In genomic region chr13:49213997-49214916, GRCh38 we compare ENCODE assay signal across 15 cellular contexts. TPM values are rescaled to one million over a fixed set of nuclear protein-coding genes. Genes with fewer than 3 reads are reported as not detected.
DNase-seq lines count a peak whose midpoint lies in the region; ATAC-seq and TF ChIP-seq lines count a peak whose summit lies in the region.
"Had no signal": no experiment of that assay in that cellular context is flagged by ENCODE, and none has a peak within 500 bp of the region (broad histone marks: within the 10 kb centered on the region; RNA-seq: fewer than 3 reads in every experiment).

No MANE protein-coding gene starts in this region.

- peaks cover 7% of the 10 kb centered on the region for H3K9me3 Mint-ChIP-seq in activated B cell treated with CpG ODN at 0.5 μM for 24 hours
- peaks cover 0 to 15% (median 2%) of the 10 kb centered on the region in 11 donors for H3K9me3 Mint-ChIP-seq in naive thymus-derived CD4-positive, alpha-beta T cell
- H3K9me3 Mint-ChIP-seq in CD4-positive, alpha-beta memory T cell = peaks cover 0 to 3% (median 0%) of the 10 kb centered on the region in 8 donors

- H3K4me3 Mint-ChIP-seq in activated B cell treated with CpG ODN at 0.5 μM for 24 hours = no peak overlapping the region
- H3K4me3 Mint-ChIP-seq in naive thymus-derived CD4-positive, alpha-beta T cell = peak overlapping the region in 4 of 10 donors; percentile 5 to 55 (median 30)
- no peak overlapping the region for H3K4me3 Mint-ChIP-seq in CD4-positive, alpha-beta memory T cell

- intact Hi-C loops in activated B cell treated with CpG ODN at 0.5 μM for 24 hours (cut with micrococcal nuclease) = loop anchor here (2.0 kb wide), 1 partner anchor 67 kb away; no protein-coding TSS in a partner anchor
- intact Hi-C loops in naive thymus-derived CD4-positive, alpha-beta T cell (cut with micrococcal nuclease) = loop anchor here in 1 of 2 donors (2.0 kb wide), 1 partner anchor 33 kb away; the partner anchor contains the start of gene CDADC1
- intact Hi-C loops in CD4-positive, alpha-beta memory T cell (cut with micrococcal nuclease) = loop anchor here (2.0 kb wide), 1 partner anchor 67 kb away; no protein-coding TSS in a partner anchor

- no peak overlapping the region for H3K4me3 ChIP-seq in HUES48 (ENCODE audit: low read depth, low read length)
- no peak overlapping the region for H3K4me3 ChIP-seq in naive thymus-derived CD4-positive, alpha-beta T cell (ENCODE audit: low read length)
- H3K4me3 ChIP-seq in CD4-positive, alpha-beta memory T cell (ENCODE audit: low read length in 2 of 2) = no peak overlapping the region
- H3K4me3 ChIP-seq: ovary, SK-N-MC, testis had no signal

- H3K27ac ChIP-seq in HUES48 (ENCODE audit: low read depth, low read length) = peak overlapping the region; percentile 21
- H3K27ac ChIP-seq in naive thymus-derived CD4-positive, alpha-beta T cell (ENCODE audit: low read depth, low read length) = no peak overlapping the region
- H3K27ac ChIP-seq in CD4-positive, alpha-beta memory T cell (ENCODE audit: low read depth, low read length) = no peak overlapping the region
- H3K27ac ChIP-seq: ovary, SK-N-MC, testis had no signal

- peaks cover 18% of the 10 kb centered on the region for H3K4me1 ChIP-seq in HUES48 (ENCODE audit: control insufficient read depth, insufficient read depth, low read length)
- H3K4me1 ChIP-seq in naive thymus-derived CD4-positive, alpha-beta T cell (ENCODE audit: control insufficient read depth in 2 of 2, insufficient read depth in 2 of 2, low read length in 2 of 2) = peaks cover 4 to 8% of the 10 kb centered on the region in 2 donors
- H3K4me1 ChIP-seq in CD4-positive, alpha-beta memory T cell (ENCODE audit: insufficient read depth, low read length) = peaks cover 11% of the 10 kb centered on the region

- H3K9ac ChIP-seq in HUES48 (ENCODE audit: low read depth, low read length) = no peak overlapping the region

- CTCF ChIA-PET in activated B cell treated with CpG ODN at 0.5 μM for 24 hours (lab: Charles Lee) = interaction anchor here (0.6 to 1.2 kb wide), 2 partner anchors 34 to 66 kb away, joined by 3 to 8 read pairs; partner anchors contain the start of gene CDADC1
- CTCF ChIA-PET in naive thymus-derived CD4-positive, alpha-beta T cell (lab: Charles Lee) = interaction anchor here (0.5 to 1.0 kb wide), 5 partner anchors 34 to 121 kb away, joined by 3 to 4 read pairs (median 3); no protein-coding TSS in a partner anchor
- CTCF ChIA-PET in CD4-positive, alpha-beta memory T cell (lab: Charles Lee; ENCODE audit: partially characterized antibody) = interaction anchor here (0.7 to 4.4 kb wide), 10 partner anchors 8 to 104 kb away, joined by 3 to 36 read pairs (median 5); partner anchors contain the start of gene CDADC1

- ATAC-seq in activated B cell treated with CpG ODN at 0.5 μM for 24 hours (ENCODE audit: low read depth) (no peak), GM21723 (IDR thresholded peaks at IDR 0.05; ENCODE audit: unreplicated experiment) (no peak)
- ATAC-seq in naive thymus-derived CD4-positive, alpha-beta T cell = no peak

- no peaks in the 10 kb centered on the region for H3K9me3 ChIP-seq in HUES48 (ENCODE audit: control insufficient read depth, insufficient read depth, low read length)
- no peaks in the 10 kb centered on the region for H3K9me3 ChIP-seq in naive thymus-derived CD4-positive, alpha-beta T cell (ENCODE audit: control insufficient read depth in 2 of 3, low read length in 3 of 3)
- H3K9me3 ChIP-seq in CD4-positive, alpha-beta memory T cell (ENCODE audit: control insufficient read depth in 1 of 2, low read length in 2 of 2) = no peaks in the 10 kb centered on the region
- H3K9me3 ChIP-seq: ovary, testis had no signal

- peaks cover 34% of the 10 kb centered on the region for H3K27me3 ChIP-seq in HUES48 (ENCODE audit: control insufficient read depth, insufficient read depth, low read length)
- H3K27me3 ChIP-seq in naive thymus-derived CD4-positive, alpha-beta T cell (ENCODE audit: control insufficient read depth in 2 of 2, insufficient read depth in 2 of 2, low read length in 2 of 2) = no peaks in the 10 kb centered on the region
- peaks cover 12% of the 10 kb centered on the region for H3K27me3 ChIP-seq in CD4-positive, alpha-beta memory T cell (ENCODE audit: insufficient read depth, low read length)
- H3K27me3 ChIP-seq: ovary, testis had no signal

- H3K36me3 Mint-ChIP-seq in activated B cell treated with CpG ODN at 0.5 μM for 24 hours (ENCODE audit: low read depth) = peaks cover 10% of the 10 kb centered on the region
- H3K36me3 Mint-ChIP-seq in naive thymus-derived CD4-positive, alpha-beta T cell = peaks cover 10 to 20% (median 15%) of the 10 kb centered on the region in 5 donors
- peaks cover 1 to 23% of the 10 kb centered on the region in 2 donors for H3K36me3 Mint-ChIP-seq in CD4-positive, alpha-beta memory T cell

- DNase-seq in GF-D8 (lab: John Stamatoyannopoulos, UW) (peak; percentile 69), activated B cell treated with CpG ODN at 0.5 μM for 24 hours (no peak), COLO829 (ENCODE audit: low spot score) (no peak), DMS53 treated with DMSO at 0.1 percent for 48 hours (lab: John Stamatoyannopoulos, UW; ENCODE audit: unreplicated experiment) (no peak)
- no peak for DNase-seq in naive thymus-derived CD4-positive, alpha-beta T cell
- no peak for DNase-seq in CD4-positive, alpha-beta memory T cell
- DNase-seq: activated effector memory CD4-positive, alpha-beta T cell treated with Interleukin-2 at 50 U/mL for 16 hours; effector CD8-positive, alpha-beta T cell; NCI-H2029; ovary had no signal

- H3K4me1 Mint-ChIP-seq in activated B cell treated with CpG ODN at 0.5 μM for 24 hours = peaks cover 36% of the 10 kb centered on the region
- peaks cover 15 to 21% (median 16%) of the 10 kb centered on the region in 7 donors for H3K4me1 Mint-ChIP-seq in naive thymus-derived CD4-positive, alpha-beta T cell
- H3K4me1 Mint-ChIP-seq in CD4-positive, alpha-beta memory T cell = peaks cover 10 to 23% (median 14%) of the 10 kb centered on the region in 4 donors

- H3K27me3 Mint-ChIP-seq in activated B cell treated with CpG ODN at 0.5 μM for 24 hours = peaks cover 25% of the 10 kb centered on the region
- H3K27me3 Mint-ChIP-seq in naive thymus-derived CD4-positive, alpha-beta T cell = peaks cover 24 to 30% (median 25%) of the 10 kb centered on the region in 5 donors
- peaks cover 22 to 24% of the 10 kb centered on the region in 2 donors for H3K27me3 Mint-ChIP-seq in CD4-positive, alpha-beta memory T cell

- POLR2A ChIA-PET in activated B cell treated with CpG ODN at 0.5 μM for 24 hours (lab: Charles Lee) = no interaction called here
- POLR2A ChIA-PET in naive thymus-derived CD4-positive, alpha-beta T cell (lab: Charles Lee) = interaction anchor here (0.7 to 2.5 kb wide), 2 partner anchors 9 to 238 kb away, joined by 4 to 8 read pairs; partner anchors contain the start of gene FNDC3A
- POLR2A ChIA-PET in CD4-positive, alpha-beta memory T cell (lab: Charles Lee; ENCODE audit: partially characterized antibody) = interaction anchor here (0.6 to 1.4 kb wide), 4 partner anchors 34 to 409 kb away, joined by 3 to 7 read pairs (median 4); partner anchors contain the start of genes CDADC1 and FNDC3A

- H3K36me3 ChIP-seq in HUES48 (ENCODE audit: control insufficient read depth, insufficient read depth, low read length) = no peaks in the 10 kb centered on the region
- H3K36me3 ChIP-seq in naive thymus-derived CD4-positive, alpha-beta T cell (ENCODE audit: control insufficient read depth in 2 of 3, insufficient read depth in 3 of 3, low read length in 3 of 3) = no peaks in the 10 kb centered on the region
- no peaks in the 10 kb centered on the region for H3K36me3 ChIP-seq in CD4-positive, alpha-beta memory T cell (ENCODE audit: insufficient read depth, low read length)
- H3K36me3 ChIP-seq: ovary had no signal

- TF ChIP-seq CTCF in activated B cell treated with CpG ODN at 0.5 μM for 24 hours (IDR thresholded peaks at IDR 0.05) = no peak

- H3K27ac Mint-ChIP-seq in activated B cell treated with CpG ODN at 0.5 μM for 24 hours = peak overlapping the region; percentile 59
- H3K27ac Mint-ChIP-seq in naive thymus-derived CD4-positive, alpha-beta T cell = peak overlapping the region in 5 of 9 donors; percentile 22 to 71 (median 61)
- peak overlapping the region in 3 of 7 donors; percentile 68 to 76 (median 71) for H3K27ac Mint-ChIP-seq in CD4-positive, alpha-beta memory T cell

RNA-seq across cellular contexts. Expression of gene MLNR, which starts 5.9 kb away (rescaled TPM):
- not detected in 2 replicates for total RNA-seq in activated B cell treated with CpG ODN at 0.5 μM for 24 hours
- not detected for total RNA-seq in naive thymus-derived CD4-positive, alpha-beta T cell
- polyA plus RNA-seq in naive thymus-derived CD4-positive, alpha-beta T cell = not detected
- total RNA-seq in CD4-positive, alpha-beta memory T cell = not detected
- not detected for polyA plus RNA-seq in CD4-positive, alpha-beta memory T cell
- total RNA-seq: bronchial epithelial cell, ovary had no signal
- polyA plus RNA-seq: ovary had no signal

RNA-seq across cellular contexts. Expression of gene CDADC1, which starts 33.5 kb away (rescaled TPM):
- total RNA-seq in activated B cell treated with CpG ODN at 0.5 μM for 24 hours = 7.4 and 10.4 TPM in 2 replicates
- total RNA-seq in naive thymus-derived CD4-positive, alpha-beta T cell = 10 to 100 TPM; 10.7 to 21.3 (median 14.5) TPM
- polyA plus RNA-seq in naive thymus-derived CD4-positive, alpha-beta T cell = 10 to 100 TPM in 1 of 2 donors, 1 to 10 TPM in 1; 9.2 to 12.8 TPM
- 10 to 100 TPM; 14.7 to 15.9 TPM for total RNA-seq in CD4-positive, alpha-beta memory T cell
- 10 to 100 TPM in 1 of 2 donors, 1 to 10 TPM in 1; 6.2 to 10.1 TPM for polyA plus RNA-seq in CD4-positive, alpha-beta memory T cell
